ENCODE assay signal across 18 cellular contexts in genomic region chrX:31889028-31889427, GRCh38.
DNase-seq lines count a peak whose midpoint lies in the region; ATAC-seq, FAIRE-seq and TF ChIP-seq lines count a peak whose summit lies in the region.
"Had no signal": no experiment of that assay in that cellular context is flagged by ENCODE, and none has a peak within 500 bp of the region (broad histone marks: within the 10 kb centered on the region; RNA-seq: fewer than 3 reads in every experiment).

No MANE protein-coding gene starts in this region.

- no peak overlapping the region for H4K5ac ChIP-seq in mesendoderm (ENCODE audit: low read length)

- no peak overlapping the region for H3K56ac ChIP-seq in mesendoderm (ENCODE audit: low read length)

- H3K4ac ChIP-seq in mesendoderm (ENCODE audit: low read depth, low read length) = no peak overlapping the region

- no peak overlapping the region for H2BK5ac ChIP-seq in mesendoderm (ENCODE audit: low read length)

- H3K27me3 ChIP-seq in mesendoderm (ENCODE audit: insufficient read depth, low read length, poor library complexity) (no peaks in the 10 kb centered on the region), upper lobe of left lung (no peaks in the 10 kb centered on the region)

- no peaks in the 10 kb centered on the region for H3K79me2 ChIP-seq in mesendoderm (ENCODE audit: control insufficient read depth, insufficient read depth, low read length)

- no peak for TF ChIP-seq EP300 in upper lobe of left lung (IDR thresholded peaks at IDR 0.05)

- H3K36me3 ChIP-seq in kidney (ENCODE audit: control insufficient read depth in 1 of 2, insufficient read depth in 2 of 2, low read length in 2 of 2) (no peaks in the 10 kb centered on the region), mesendoderm (ENCODE audit: control insufficient read depth, insufficient read depth, low read length) (no peaks in the 10 kb centered on the region), upper lobe of left lung (no peaks in the 10 kb centered on the region)

- no CpG with 5 or more reads among the region's 2 CpGs for WGBS in mesendoderm (ENCODE audit: extremely low coverage, insufficient coverage, low lambda C conversion rate)
- WGBS in upper lobe of left lung, 2 donors = 66 to 84% methylated on average over 2 of the region's 2 CpGs

- no peak for DNase-seq in D721Med (ENCODE audit: insufficient read length, low spot score)
- DNase-seq in caudate nucleus (lab: John Stamatoyannopoulos, UW) = no peak
- no peak for DNase-seq in kidney
- peak; percentile 25 for DNase-seq in renal cortical epithelial cell (ENCODE audit: low read depth)
- no peak for DNase-seq in RCC 7860 (ENCODE audit: low spot score)
- DNase-seq in mesendoderm = no peak
- DNase-seq in upper lobe of left lung = no peak
- no peak for DNase-seq in activated CD8-positive, alpha-beta memory T cell treated with anti-CD3 and anti-CD28 coated beads for 24 hours
- DNase-seq: CD4-positive, alpha-beta memory T cell; COR-L47; DMS53; DMS79 treated with DMSO at 0.1 percent for 48 hours; GF-D8; H9 had no signal

- no peak overlapping the region for H3K18ac ChIP-seq in mesendoderm (ENCODE audit: low read length)

- H2BK15ac ChIP-seq in mesendoderm (replicated peaks; ENCODE audit: low read depth) = no peak overlapping the region

- H3K4me2 ChIP-seq in mesendoderm (ENCODE audit: low read length) = no peak overlapping the region
- H3K4me2 ChIP-seq: GM23338 had no signal

- no peak overlapping the region for H3K23ac ChIP-seq in mesendoderm (ENCODE audit: low read length)

- H3K4me3 ChIP-seq in kidney (ENCODE audit: low read length in 2 of 2) (no peak overlapping the region), mesendoderm (ENCODE audit: low read length) (no peak overlapping the region), upper lobe of left lung (no peak overlapping the region)
- H3K4me3 ChIP-seq: GM23338 had no signal

- intact Hi-C loops in kidney (cut with DNase I) = no loop called here

- FAIRE-seq in D721Med (lab: Jason Lieb, UNC) (peak; percentile 86), kidney (lab: Jason Lieb, UNC) (peak; percentile 8), RCC 7860 (lab: Jason Lieb, UNC) (no peak)
- FAIRE-seq: GM12891, GM18507 had no signal

- H3K9ac ChIP-seq in kidney (ENCODE audit: low read length in 2 of 2) (no peak overlapping the region), mesendoderm (ENCODE audit: low read length) (no peak overlapping the region)

- TF ChIP-seq CTCF in D721Med (IDR thresholded peaks at IDR 0.05; ENCODE audit: insufficient read depth, missing control alignments) (no peak), kidney (IDR thresholded peaks at IDR 0.05; ENCODE audit: borderline replicate concordance, extremely low read depth, insufficient read depth) (no peak), upper lobe of left lung (IDR thresholded peaks at IDR 0.05) (no peak)

- H3K27ac ChIP-seq in caudate nucleus (ENCODE audit: low read depth, low read length) (peak overlapping the region; percentile 4), kidney (ENCODE audit: low read depth in 2 of 2, low read length in 2 of 2) (no peak overlapping the region), mesendoderm (ENCODE audit: low read depth, low read length) (no peak overlapping the region), upper lobe of left lung (no peak overlapping the region)

- TF ChIP-seq POLR2A in upper lobe of left lung (IDR thresholded peaks at IDR 0.05) = no peak

- no peak overlapping the region for H2BK120ac ChIP-seq in mesendoderm (ENCODE audit: low read depth, low read length)

- H3K4me1 ChIP-seq in kidney (ENCODE audit: control insufficient read depth in 1 of 2, insufficient read depth in 1 of 2, low read depth in 1 of 2, low read length in 2 of 2) (no peaks in the 10 kb centered on the region), mesendoderm (ENCODE audit: control insufficient read depth, low read depth, low read length) (no peaks in the 10 kb centered on the region), upper lobe of left lung (no peaks in the 10 kb centered on the region)

- H2AK5ac ChIP-seq in mesendoderm (ENCODE audit: low read length) = no peak overlapping the region

- no peak for ATAC-seq in upper lobe of left lung (ENCODE audit: low FRiP score in 2 of 2)
- ATAC-seq: GM23338, HCT116 had no signal

- H3K79me1 ChIP-seq in mesendoderm (ENCODE audit: low read length) = no peaks in the 10 kb centered on the region

- H4K8ac ChIP-seq in mesendoderm (ENCODE audit: low read depth, low read length) = no peak overlapping the region

- H3K9me3 ChIP-seq in kidney (ENCODE audit: control insufficient read depth in 1 of 2, low read length in 2 of 2) (no peaks in the 10 kb centered on the region), upper lobe of left lung (no peaks in the 10 kb centered on the region)
